ENCODE assay signal across 20 cellular contexts in genomic region chr9:86792136-86792535, GRCh38.
DNase-seq lines count a peak whose midpoint lies in the region; ATAC-seq and TF ChIP-seq lines count a peak whose summit lies in the region.
"Had no signal": no experiment of that assay in that cellular context is flagged by ENCODE, and none has a peak within 500 bp of the region (broad histone marks: within the 10 kb centered on the region; RNA-seq: fewer than 3 reads in every experiment).

No MANE protein-coding gene starts in this region.

- DNase-seq in MCF 10A (ENCODE audit: unreplicated experiment) (peak; percentile 75), breast epithelium (ENCODE audit: low spot score in 2 of 2) (no peak), RPMI7951 (ENCODE audit: low read depth) (peak; percentile 26), cerebellar nuclear complex (lab: John Stamatoyannopoulos, UW) (no peak), NCI-H2227 (lab: John Stamatoyannopoulos, UW; ENCODE audit: unreplicated experiment) (no peak), NCI-H2107 treated with DMSO at 0.1 percent for 48 hours (lab: John Stamatoyannopoulos, UW; ENCODE audit: unreplicated experiment) (no peak)
- DNase-seq in stimulated activated CD4-positive, alpha-beta T cell treated with anti-CD3 and anti-CD28 coated beads, Interleukin-4, amount 100 ng/mL, for 24 hours, result no peak
- DNase-seq: activated CD4-positive, alpha-beta memory T cell treated with anti-CD3 and anti-CD28 coated beads for 36 hours; activated naive CD8-positive, alpha-beta T cell treated with anti-CD3 and anti-CD28 coated beads for 36 hours; activated T-cell treated with anti-CD3 and anti-CD28 coated beads, Interleukin-2, amount 50 U/mL, for 24 hours; CD4-positive, alpha-beta T cell; KBM-7; midbrain; NCI-H1105; stimulated activated CD4-positive, alpha-beta T cell treated with anti-CD3 and anti-CD28 coated beads, Interleukin-12 subunit alpha, Interleukin-12 subunit beta, amount 100 ng/mL, for 4 hours; stimulated activated naive CD4-positive, alpha-beta T cell; upper lobe of left lung had no signal

- H3K9me3 Mint-ChIP-seq in MCF 10A (ENCODE audit: unreplicated experiment), result no peaks in the 10 kb centered on the region
- H3K9me3 Mint-ChIP-seq: activated CD4-positive, alpha-beta memory T cell treated with anti-CD3 and anti-CD28 coated beads for 36 hours; activated naive CD8-positive, alpha-beta T cell treated with anti-CD3 and anti-CD28 coated beads for 36 hours; activated T-cell treated with anti-CD3 and anti-CD28 coated beads, Interleukin-2, amount 50 U/mL, for 24 hours; CD4-positive, alpha-beta T cell had no signal

- H3K4me3 Mint-ChIP-seq in MCF 10A (ENCODE audit: unreplicated experiment), result no peak overlapping the region
- H3K4me3 Mint-ChIP-seq: activated CD4-positive, alpha-beta memory T cell treated with anti-CD3 and anti-CD28 coated beads for 36 hours; activated naive CD8-positive, alpha-beta T cell treated with anti-CD3 and anti-CD28 coated beads for 36 hours; activated T-cell treated with anti-CD3 and anti-CD28 coated beads, Interleukin-2, amount 50 U/mL, for 24 hours; CD4-positive, alpha-beta T cell; neural crest cell had no signal

- no peak for TF ChIP-seq CTCF in MCF 10A (IDR thresholded peaks at IDR 0.05; ENCODE audit: unreplicated experiment)
- TF ChIP-seq CTCF in breast epithelium (IDR thresholded peaks at IDR 0.05), result no peak

- intact Hi-C loops in MCF 10A (cut with micrococcal nuclease), result no loop called here
- intact Hi-C loops in breast epithelium (cut with DNase I; ENCODE audit: low total_unique reads), result no loop called here

- POLR2A ChIA-PET in MCF 10A (lab: Yijun Ruan, JAX), result interaction anchor here (0.8 kb wide), 1 partner anchor 73 kb away, joined by 3 read pairs; no protein-coding TSS in a partner anchor

- no peaks in the 10 kb centered on the region for H3K36me3 Mint-ChIP-seq in MCF 10A (ENCODE audit: insufficient read depth, unreplicated experiment)
- H3K36me3 Mint-ChIP-seq: activated CD4-positive, alpha-beta memory T cell treated with anti-CD3 and anti-CD28 coated beads for 36 hours; activated naive CD8-positive, alpha-beta T cell treated with anti-CD3 and anti-CD28 coated beads for 36 hours had no signal

- no peaks in the 10 kb centered on the region for H3K9me3 ChIP-seq in breast epithelium
- H3K9me3 ChIP-seq: upper lobe of left lung had no signal

- H3K4me1 ChIP-seq in breast epithelium, result no peaks in the 10 kb centered on the region

- ATAC-seq in esophagus mucosa, result peak; percentile 66

- no peaks in the 10 kb centered on the region for H3K27me3 ChIP-seq in breast epithelium
- H3K27me3 ChIP-seq: cardiac muscle cell, upper lobe of left lung had no signal

- TF ChIP-seq POLR2A in breast epithelium (IDR thresholded peaks at IDR 0.05), result no peak

- no peak overlapping the region for H3K27ac Mint-ChIP-seq in MCF 10A (ENCODE audit: low read depth, unreplicated experiment)
- H3K27ac Mint-ChIP-seq: activated CD4-positive, alpha-beta memory T cell treated with anti-CD3 and anti-CD28 coated beads for 36 hours; activated naive CD8-positive, alpha-beta T cell treated with anti-CD3 and anti-CD28 coated beads for 36 hours; activated T-cell treated with anti-CD3 and anti-CD28 coated beads, Interleukin-2, amount 50 U/mL, for 24 hours; CD4-positive, alpha-beta T cell had no signal

- no peak overlapping the region for H3K27ac ChIP-seq in breast epithelium
- H3K27ac ChIP-seq: cardiac muscle cell, upper lobe of left lung had no signal

- H3K27me3 Mint-ChIP-seq in MCF 10A (ENCODE audit: insufficient read depth, unreplicated experiment), result no peaks in the 10 kb centered on the region

- H3K36me3 ChIP-seq in breast epithelium, result no peaks in the 10 kb centered on the region
- H3K36me3 ChIP-seq: cardiac muscle cell, upper lobe of left lung had no signal

- no peaks in the 10 kb centered on the region for H3K4me1 Mint-ChIP-seq in MCF 10A (ENCODE audit: insufficient read depth, unreplicated experiment)
- H3K4me1 Mint-ChIP-seq: activated naive CD8-positive, alpha-beta T cell treated with anti-CD3 and anti-CD28 coated beads for 36 hours had no signal

- CTCF ChIA-PET in MCF 10A (lab: Yijun Ruan, JAX), result interaction anchor here (0.6 to 2.6 kb wide), 2 partner anchors 305 to 473 kb away, joined by 3 to 8 read pairs; no protein-coding TSS in a partner anchor

- no TSS peak for BruUV-seq in MCF 10A (replicated peaks; lab: Mats Ljungman, UMichigan)

- no peak overlapping the region for H3K4me3 ChIP-seq in breast epithelium
- H3K4me3 ChIP-seq: cardiac muscle cell, upper lobe of left lung had no signal

Comparison
In these comparisons a context has a peak if more than half of its experiments do, and no peak if none do; other contexts are left out.
1. DNase-seq: peak in MCF 10A (single experiment) and RPMI7951 (single experiment); none in breast epithelium (0 of 2), cerebellar nuclear complex (0 of 2), stimulated activated CD4-positive, alpha-beta T cell treated with anti-CD3 and anti-CD28 coated beads, Interleukin-4, amount 100 ng/mL, for 24 hours (single experiment), NCI-H2227 (single experiment) and NCI-H2107 treated with DMSO at 0.1 percent for 48 hours (single experiment).